In genomic region chr15:67461735-67462134, GRCh38 we compare ENCODE assay signal across 30 cellular contexts.
"Had no signal": no experiment of that assay in that cellular context is flagged by ENCODE, and none has a peak within 500 bp of the region (broad histone marks: within the 10 kb centered on the region; RNA-seq: fewer than 3 reads in every experiment).

No MANE protein-coding gene starts in this region.

- DNase-seq: MG63, MM.1S, MV-4-11, NCI-H1048, NCI-H1092, NCI-H1092 treated with DMSO at 0.1 percent for 48 hours, NCI-H1105, NCI-H1105 treated with DMSO at 0.1 percent for 48 hours, NCI-H1417, NCI-H1417 treated with DMSO at 0.1 percent for 48 hours, NCI-H1436, NCI-H1436 treated with DMSO at 0.1 percent for 48 hours, NCI-H1694, NCI-H187, NCI-H187 treated with DMSO at 0.1 percent for 48 hours, NCI-H1930, NCI-H2029, NCI-H2029 treated with DMSO at 0.1 percent for 48 hours, NCI-H2081, NCI-H2081 treated with DMSO at 0.1 percent for 48 hours, NCI-H2107, NCI-H2227 treated with DMSO at 0.1 percent for 48 hours, NCI-H226, NCI-H345, NCI-H446 treated with DMSO at 0.1 percent for 48 hours, NCI-H510A, NCI-H510A treated with DMSO at 0.1 percent for 48 hours, NCI-H524, NCI-H524 treated with DMSO at 0.1 percent for 48 hours, NCI-H526 had no signal

- H3K4me3 ChIP-seq: MG63 had no signal

- H3K36me3 ChIP-seq: MG63 had no signal

- H3K9me3 ChIP-seq: MG63 had no signal

- H3K27me3 ChIP-seq: MG63 had no signal
